ENCODE assay signal across 2 cellular contexts in the genomic region with DNA sequence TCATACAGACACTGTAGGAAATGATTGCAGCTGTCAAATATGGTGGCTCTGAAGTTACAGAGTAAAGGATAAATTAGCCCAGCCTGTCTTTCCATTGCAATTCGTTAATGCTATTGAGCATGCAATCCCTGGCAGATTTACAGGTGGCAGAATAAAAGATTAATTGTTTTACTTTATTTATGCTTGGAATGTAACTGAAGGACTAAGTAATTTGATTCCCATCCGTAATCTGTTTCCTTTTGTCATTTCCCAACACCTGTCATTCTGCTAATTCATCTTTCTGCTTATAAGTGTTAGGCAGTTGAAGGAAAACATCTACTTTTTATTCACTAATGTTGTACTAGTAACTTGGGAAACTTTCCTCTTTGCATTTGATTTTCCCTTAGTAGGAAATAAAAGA.
TF ChIP-seq lines count a peak whose summit lies in the region.

No MANE protein-coding gene starts in this region.

TF ChIP-seq in Ishikawa, 13 proteins besides CTCF, POLR2A, EP300 and RAD21 (continued from another document):
- TF ChIP-seq MAX (IDR thresholded peaks at IDR 0.05) (no peak), TEAD4 (IDR thresholded peaks at IDR 0.05) (peak; percentile 63), YY1 (IDR thresholded peaks at IDR 0.05; ENCODE audit: low read depth) (no peak), FOXM1 (IDR thresholded peaks at IDR 0.05; ENCODE audit: borderline replicate concordance, low read depth) (peak; percentile 36; the same call in 1 of the 2 replicates), ZBTB7A (IDR thresholded peaks at IDR 0.05; ENCODE audit: low read depth) (no peak), CEBPB (IDR thresholded peaks at IDR 0.05) (peak; percentile 60), NFIC (IDR thresholded peaks at IDR 0.05) (no peak), EGR1 (IDR thresholded peaks at IDR 0.05) (no peak), CREB1 (IDR thresholded peaks at IDR 0.05; ENCODE audit: low read depth) (no peak), TCF12 (IDR thresholded peaks at IDR 0.05; ENCODE audit: low read depth) (peak; percentile 25; the same call in 1 of the 2 replicates), REST (IDR thresholded peaks at IDR 0.05; ENCODE audit: low read depth) (no peak)
- TF ChIP-seq, protein P1, sequence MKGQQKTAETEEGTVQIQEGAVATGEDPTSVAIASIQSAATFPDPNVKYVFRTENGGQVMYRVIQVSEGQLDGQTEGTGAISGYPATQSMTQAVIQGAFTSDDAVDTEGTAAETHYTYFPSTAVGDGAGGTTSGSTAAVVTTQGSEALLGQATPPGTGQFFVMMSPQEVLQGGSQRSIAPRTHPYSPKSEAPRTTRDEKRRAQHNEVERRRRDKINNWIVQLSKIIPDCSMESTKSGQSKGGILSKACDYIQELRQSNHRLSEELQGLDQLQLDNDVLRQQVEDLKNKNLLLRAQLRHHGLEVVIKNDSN (IDR thresholded peaks at IDR 0.05), result no peak

TF ChIP-seq in H1, 55 proteins besides CTCF, POLR2A, EP300 and RAD21 (continued from another document):
- TF ChIP-seq, protein P2, sequence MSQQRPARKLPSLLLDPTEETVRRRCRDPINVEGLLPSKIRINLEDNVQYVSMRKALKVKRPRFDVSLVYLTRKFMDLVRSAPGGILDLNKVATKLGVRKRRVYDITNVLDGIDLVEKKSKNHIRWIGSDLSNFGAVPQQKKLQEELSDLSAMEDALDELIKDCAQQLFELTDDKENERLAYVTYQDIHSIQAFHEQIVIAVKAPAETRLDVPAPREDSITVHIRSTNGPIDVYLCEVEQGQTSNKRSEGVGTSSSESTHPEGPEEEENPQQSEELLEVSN (IDR thresholded peaks at IDR 0.05), result no peak
- TF ChIP-seq ATF2 (IDR thresholded peaks at IDR 0.05; ENCODE audit: low read length) (no peak), CBX5 (IDR thresholded peaks at IDR 0.05; ENCODE audit: low read depth, low read length) (no peak), KDM5A (IDR thresholded peaks at IDR 0.05; ENCODE audit: low read length) (no peak), SRF (IDR thresholded peaks at IDR 0.05; ENCODE audit: low read depth, low read length) (no peak), SP2 (IDR thresholded peaks at IDR 0.05; ENCODE audit: low read length) (no peak), SAP30 (IDR thresholded peaks at IDR 0.05; ENCODE audit: insufficient read depth, insufficient replicate concordance, low read length) (no peak)
- TF ChIP-seq, protein P3, sequence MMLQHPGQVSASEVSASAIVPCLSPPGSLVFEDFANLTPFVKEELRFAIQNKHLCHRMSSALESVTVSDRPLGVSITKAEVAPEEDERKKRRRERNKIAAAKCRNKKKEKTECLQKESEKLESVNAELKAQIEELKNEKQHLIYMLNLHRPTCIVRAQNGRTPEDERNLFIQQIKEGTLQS (IDR thresholded peaks at IDR 0.05; ENCODE audit: insufficient read depth, low read depth, low read length), result no peak
